9 cellular contexts compared by ENCODE assay signal in the genomic region with DNA sequence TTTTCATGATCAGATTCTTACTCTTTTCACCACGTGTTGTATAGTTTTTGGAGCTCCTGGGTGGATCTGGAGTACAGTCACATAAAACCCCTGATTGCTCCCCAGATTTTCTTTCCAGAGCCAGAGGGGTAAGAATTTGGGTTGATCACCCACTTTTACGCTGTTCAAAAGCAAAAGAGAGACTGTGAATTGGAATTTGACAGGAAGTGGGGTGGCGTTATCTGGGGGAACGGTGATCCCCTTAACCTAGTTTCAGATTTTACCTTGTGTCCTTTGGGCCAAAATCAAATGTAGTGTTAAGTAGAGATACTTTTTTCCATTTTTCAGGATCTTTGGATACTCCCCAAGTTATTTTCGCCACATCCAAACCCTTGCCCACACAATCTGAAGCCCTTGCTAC.
"Had no signal": no experiment of that assay in that cellular context is flagged by ENCODE, and none has a peak within 500 bp of the region (broad histone marks: within the 10 kb centered on the region; RNA-seq: fewer than 3 reads in every experiment).

No MANE protein-coding gene starts in this region.

- H3K4me3 Mint-ChIP-seq: activated CD8-positive, alpha-beta T cell treated with anti-CD3 and anti-CD28 coated beads for 36 hours; activated naive CD4-positive, alpha-beta T cell treated with anti-CD3 and anti-CD28 coated beads, Interleukin-2, amount 50 U/mL, for 24 hours; activated T-helper 1 cell treated with anti-CD3 and anti-CD28 coated beads, Interleukin-12 subunit alpha, Interleukin-12 subunit beta, Interleukin-2, Interleukin-4 antibody, amounts not matched to agents 30 ng/mL and 10 ng/mL and 1 ng/mL, durations not matched to agents 14 hours and 24 hours and 36 hours; T-helper 1 cell treated with Interleukin-12 subunit alpha and Interleukin-12 subunit beta and Interleukin-4 antibody, amounts not matched to agents 30 μg/mL and 1 μg/mL, for 36 hours had no signal

- H3K9me3 ChIP-seq: body of pancreas, Peyer's patch, SJSA1 had no signal

- H3K4me1 ChIP-seq: body of pancreas, SJSA1 had no signal

- H3K4me1 Mint-ChIP-seq: activated naive CD4-positive, alpha-beta T cell treated with anti-CD3 and anti-CD28 coated beads, Interleukin-2, amount 50 U/mL, for 24 hours had no signal

- ATAC-seq: activated CD4-positive, CD25-positive, alpha-beta regulatory T cell treated with anti-CD3 and anti-CD28 coated beads, Interleukin-2, amount 50 U/mL, for 24 hours had no signal

- H3K27me3 ChIP-seq: body of pancreas, Peyer's patch, SJSA1 had no signal

- H3K9me3 Mint-ChIP-seq: activated CD8-positive, alpha-beta T cell treated with anti-CD3 and anti-CD28 coated beads for 36 hours; activated naive CD4-positive, alpha-beta T cell treated with anti-CD3 and anti-CD28 coated beads, Interleukin-2, amount 50 U/mL, for 24 hours; activated T-helper 1 cell treated with anti-CD3 and anti-CD28 coated beads, Interleukin-12 subunit alpha, Interleukin-12 subunit beta, Interleukin-2, Interleukin-4 antibody, amounts not matched to agents 30 ng/mL and 10 ng/mL and 1 ng/mL, durations not matched to agents 14 hours and 24 hours and 36 hours; T-helper 1 cell treated with Interleukin-12 subunit alpha and Interleukin-12 subunit beta and Interleukin-4 antibody, amounts not matched to agents 30 μg/mL and 1 μg/mL, for 36 hours had no signal

- H3K27ac Mint-ChIP-seq: activated CD8-positive, alpha-beta T cell treated with anti-CD3 and anti-CD28 coated beads for 36 hours; activated naive CD4-positive, alpha-beta T cell treated with anti-CD3 and anti-CD28 coated beads, Interleukin-2, amount 50 U/mL, for 24 hours; activated T-helper 1 cell treated with anti-CD3 and anti-CD28 coated beads, Interleukin-12 subunit alpha, Interleukin-12 subunit beta, Interleukin-2, Interleukin-4 antibody, amounts not matched to agents 30 ng/mL and 10 ng/mL and 1 ng/mL, durations not matched to agents 14 hours and 24 hours and 36 hours; T-helper 1 cell treated with Interleukin-12 subunit alpha and Interleukin-12 subunit beta and Interleukin-4 antibody, amounts not matched to agents 30 μg/mL and 1 μg/mL, for 36 hours had no signal

- H3K4me3 ChIP-seq: body of pancreas, Peyer's patch, SJSA1 had no signal

- H3K36me3 ChIP-seq: Peyer's patch, SJSA1 had no signal

- H3K27me3 Mint-ChIP-seq: activated CD8-positive, alpha-beta T cell treated with anti-CD3 and anti-CD28 coated beads for 36 hours; activated naive CD4-positive, alpha-beta T cell treated with anti-CD3 and anti-CD28 coated beads, Interleukin-2, amount 50 U/mL, for 24 hours had no signal

- H3K27ac ChIP-seq: body of pancreas, Peyer's patch, RWPE1, SJSA1 had no signal
